In the genomic region with DNA sequence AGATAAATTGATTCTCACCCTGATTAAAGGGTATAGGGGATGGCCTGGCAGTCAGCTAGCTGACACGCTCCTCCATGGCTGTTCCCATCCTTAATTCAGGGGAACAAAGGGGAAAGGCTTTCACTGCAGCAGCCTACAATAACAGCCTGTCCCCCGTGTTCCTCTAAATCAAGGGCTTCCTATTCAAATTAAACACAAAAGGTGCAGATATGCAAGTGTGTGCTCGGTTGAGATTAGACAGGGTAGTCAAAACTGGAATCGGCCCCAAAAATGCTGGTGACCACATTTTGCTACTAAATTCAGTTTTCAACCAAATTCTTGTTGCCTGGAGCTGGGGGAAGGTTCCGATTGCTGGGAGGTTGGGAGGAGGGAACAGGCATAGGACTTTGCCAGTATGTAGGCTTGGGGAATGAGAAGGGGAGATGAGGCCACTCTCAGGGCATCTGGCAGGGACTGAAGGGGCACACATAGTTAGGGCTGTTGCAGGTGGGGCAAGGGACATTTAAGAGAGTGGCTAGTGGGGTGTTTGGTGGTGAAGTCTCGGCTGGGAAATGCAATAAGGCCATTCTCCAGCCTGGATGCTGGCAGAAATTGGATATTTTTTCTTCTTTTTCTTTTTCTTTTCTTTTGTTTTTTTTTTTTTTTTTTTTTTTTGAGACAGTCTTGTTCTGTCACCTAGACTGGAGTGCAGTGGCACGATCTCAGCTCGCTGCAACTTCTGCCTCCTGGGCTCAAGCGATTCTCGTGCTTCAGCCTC, we compare ENCODE assay signal across 14 cellular contexts. TPM values are rescaled to one million over a fixed set of nuclear protein-coding genes. Genes with fewer than 3 reads are reported as not detected.
DNase-seq lines count a peak whose midpoint lies in the region; ATAC-seq and TF ChIP-seq lines count a peak whose summit lies in the region.
"Had no signal": no experiment of that assay in that cellular context is flagged by ENCODE, and none has a peak within 500 bp of the region (broad histone marks: within the 10 kb centered on the region; RNA-seq: fewer than 3 reads in every experiment).

No MANE protein-coding gene starts in this region.

- no peaks in the 10 kb centered on the region for H3K27me3 ChIP-seq in suprapubic skin
- H3K27me3 ChIP-seq in smooth muscle cell (ENCODE audit: low read depth) = no peaks in the 10 kb centered on the region
- H3K27me3 ChIP-seq: neutrophil, SJCRH30 had no signal

- H2AFZ ChIP-seq in smooth muscle cell (ENCODE audit: low read depth) = no peak overlapping the region

- H3K27ac ChIP-seq in suprapubic skin = no peak overlapping the region
- H3K27ac ChIP-seq in smooth muscle cell (ENCODE audit: low read depth) = no peak overlapping the region
- H3K27ac ChIP-seq: C4-2B, neutrophil, SJCRH30, thoracic aorta had no signal

- H3K9me3 Mint-ChIP-seq in activated B cell treated with CpG ODN at 0.5 μM for 24 hours = no peaks in the 10 kb centered on the region

- intact Hi-C loops in activated B cell treated with CpG ODN at 0.5 μM for 24 hours (cut with micrococcal nuclease) = loop anchor here (1.0 to 2.0 kb wide), 4 partner anchors 27 to 47 kb away; a partner anchor contains a TSS

- no peak for TF ChIP-seq POLR2A in suprapubic skin (IDR thresholded peaks at IDR 0.05)

- H3K36me3 Mint-ChIP-seq in activated B cell treated with CpG ODN at 0.5 μM for 24 hours (ENCODE audit: low read depth) = no peaks in the 10 kb centered on the region

- H3K9ac ChIP-seq in smooth muscle cell (ENCODE audit: low read depth) = no peak overlapping the region

- 94% methylated on average over 10 of the region's 10 CpGs for WGBS in suprapubic skin
- 97% methylated on average over 8 of the region's 10 CpGs for WGBS in smooth muscle cell (ENCODE audit: low lambda C conversion rate)

- CTCF ChIA-PET in activated B cell treated with CpG ODN at 0.5 μM for 24 hours (lab: Charles Lee) = interaction anchor here (0.9 to 4.6 kb wide), 4 partner anchors 26 to 68 kb away, joined by 3 to 17 read pairs (median 6); no protein-coding TSS in a partner anchor

- H3K4me1 ChIP-seq in suprapubic skin (no peaks in the 10 kb centered on the region), smooth muscle cell (ENCODE audit: low read depth) (no peaks in the 10 kb centered on the region)

- H3K4me3 ChIP-seq in suprapubic skin = no peak overlapping the region
- H3K4me3 ChIP-seq in smooth muscle cell = no peak overlapping the region
- H3K4me3 ChIP-seq: SJCRH30, thoracic aorta had no signal

- H4K20me1 ChIP-seq in smooth muscle cell (ENCODE audit: low read depth) = no peaks in the 10 kb centered on the region

- DNase-seq in activated B cell treated with CpG ODN at 0.5 μM for 24 hours (no peak), NCI-H2081 treated with DMSO at 0.1 percent for 48 hours (lab: John Stamatoyannopoulos, UW) (no peak), suprapubic skin (ENCODE audit: low spot score in 2 of 2) (no peak), smooth muscle cell (lab: John Stamatoyannopoulos, UW; ENCODE audit: unreplicated experiment) (no peak)
- DNase-seq: IMR-90; SJCRH30; stimulated activated CD4-positive, alpha-beta T cell treated with anti-CD3 and anti-CD28 coated beads, Interleukin-2, amount 100 ng/mL, for 24 hours had no signal

- TF ChIP-seq CTCF in activated B cell treated with CpG ODN at 0.5 μM for 24 hours (IDR thresholded peaks at IDR 0.05) (no peak), suprapubic skin (IDR thresholded peaks at IDR 0.05) (no peak), smooth muscle cell (IDR thresholded peaks at IDR 0.05; ENCODE audit: borderline replicate concordance, insufficient read depth, poor library complexity, severe bottlenecking) (no peak)

- peak overlapping the region; percentile 91 for H3K27ac Mint-ChIP-seq in activated B cell treated with CpG ODN at 0.5 μM for 24 hours

- H3K4me2 ChIP-seq in smooth muscle cell = no peak overlapping the region

- H3K4me1 Mint-ChIP-seq in activated B cell treated with CpG ODN at 0.5 μM for 24 hours = peaks cover 45% of the 10 kb centered on the region

- no peaks in the 10 kb centered on the region for H3K27me3 Mint-ChIP-seq in activated B cell treated with CpG ODN at 0.5 μM for 24 hours

- ATAC-seq in GM18498 (IDR thresholded peaks at IDR 0.05; ENCODE audit: unreplicated experiment) (peak; percentile 28), GM21423 (IDR thresholded peaks at IDR 0.05; ENCODE audit: unreplicated experiment) (peak; percentile 15), HG03066 (IDR thresholded peaks at IDR 0.05; ENCODE audit: low read depth, unreplicated experiment) (peak; percentile 17), activated B cell treated with CpG ODN at 0.5 μM for 24 hours (ENCODE audit: low read depth) (peak; percentile 40), SK-N-SH treated with all-trans-retinoic acid at 6 μM for 48 hours (no peak)

- H3K9me3 ChIP-seq in suprapubic skin (no peaks in the 10 kb centered on the region), smooth muscle cell (replicated peaks; ENCODE audit: low read depth) (no peaks in the 10 kb centered on the region)
- H3K9me3 ChIP-seq: neutrophil, SJCRH30, thoracic aorta had no signal

- no peaks in the 10 kb centered on the region for H3F3A ChIP-seq in smooth muscle cell (ENCODE audit: low read depth)

- H3K79me2 ChIP-seq in smooth muscle cell (ENCODE audit: low read depth) = no peaks in the 10 kb centered on the region

- no peaks in the 10 kb centered on the region for H3K36me3 ChIP-seq in suprapubic skin
- no peaks in the 10 kb centered on the region for H3K36me3 ChIP-seq in smooth muscle cell (ENCODE audit: low read depth)
- H3K36me3 ChIP-seq: neutrophil, SJCRH30, thoracic aorta had no signal

- POLR2A ChIA-PET in activated B cell treated with CpG ODN at 0.5 μM for 24 hours (lab: Charles Lee) = interaction anchor here (0.6 to 6.3 kb wide), 20 partner anchors 11 to 678 kb away, joined by 3 to 42 read pairs (median 5); a partner anchor contains a TSS

- peak overlapping the region; percentile 56 for H3K4me3 Mint-ChIP-seq in activated B cell treated with CpG ODN at 0.5 μM for 24 hours

- no peak for TF ChIP-seq EP300 in suprapubic skin (IDR thresholded peaks at IDR 0.05)

TF ChIP-seq in SK-N-SH treated with all-trans-retinoic acid at 6 μM for 48 hours, 23 proteins besides CTCF, POLR2A, EP300 and RAD21:
- TF ChIP-seq OSR1 (CRISPR knock-in tag; IDR thresholded peaks at IDR 0.05) (no peak), SNAI2 (CRISPR knock-in tag; IDR thresholded peaks at IDR 0.05) (no peak), TOX (CRISPR knock-in tag; IDR thresholded peaks at IDR 0.05; ENCODE audit: borderline replicate concordance) (no peak), ZNF8 (CRISPR knock-in tag; IDR thresholded peaks at IDR 0.05) (no peak), ARNTL (CRISPR knock-in tag; IDR thresholded peaks at IDR 0.05; ENCODE audit: borderline replicate concordance, low read depth) (no peak), RARB (CRISPR knock-in tag; IDR thresholded peaks at IDR 0.05) (no peak), ESRRG (CRISPR knock-in tag; IDR thresholded peaks at IDR 0.05) (no peak), GLIS3 (CRISPR knock-in tag; IDR thresholded peaks at IDR 0.05) (no peak), ISL1 (CRISPR knock-in tag; IDR thresholded peaks at IDR 0.05) (no peak), ZNF70 (CRISPR knock-in tag; IDR thresholded peaks at IDR 0.05) (no peak), TCF4 (CRISPR knock-in tag; IDR thresholded peaks at IDR 0.05; ENCODE audit: borderline replicate concordance) (no peak)
- TF ChIP-seq, protein P1, sequence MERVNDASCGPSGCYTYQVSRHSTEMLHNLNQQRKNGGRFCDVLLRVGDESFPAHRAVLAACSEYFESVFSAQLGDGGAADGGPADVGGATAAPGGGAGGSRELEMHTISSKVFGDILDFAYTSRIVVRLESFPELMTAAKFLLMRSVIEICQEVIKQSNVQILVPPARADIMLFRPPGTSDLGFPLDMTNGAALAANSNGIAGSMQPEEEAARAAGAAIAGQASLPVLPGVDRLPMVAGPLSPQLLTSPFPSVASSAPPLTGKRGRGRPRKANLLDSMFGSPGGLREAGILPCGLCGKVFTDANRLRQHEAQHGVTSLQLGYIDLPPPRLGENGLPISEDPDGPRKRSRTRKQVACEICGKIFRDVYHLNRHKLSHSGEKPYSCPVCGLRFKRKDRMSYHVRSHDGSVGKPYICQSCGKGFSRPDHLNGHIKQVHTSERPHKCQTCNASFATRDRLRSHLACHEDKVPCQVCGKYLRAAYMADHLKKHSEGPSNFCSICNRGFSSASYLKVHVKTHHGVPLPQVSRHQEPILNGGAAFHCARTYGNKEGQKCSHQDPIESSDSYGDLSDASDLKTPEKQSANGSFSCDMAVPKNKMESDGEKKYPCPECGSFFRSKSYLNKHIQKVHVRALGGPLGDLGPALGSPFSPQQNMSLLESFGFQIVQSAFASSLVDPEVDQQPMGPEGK (CRISPR knock-in tag; IDR thresholded peaks at IDR 0.05; ENCODE audit: borderline replicate concordance) = no peak
- TF ChIP-seq, protein P2, sequence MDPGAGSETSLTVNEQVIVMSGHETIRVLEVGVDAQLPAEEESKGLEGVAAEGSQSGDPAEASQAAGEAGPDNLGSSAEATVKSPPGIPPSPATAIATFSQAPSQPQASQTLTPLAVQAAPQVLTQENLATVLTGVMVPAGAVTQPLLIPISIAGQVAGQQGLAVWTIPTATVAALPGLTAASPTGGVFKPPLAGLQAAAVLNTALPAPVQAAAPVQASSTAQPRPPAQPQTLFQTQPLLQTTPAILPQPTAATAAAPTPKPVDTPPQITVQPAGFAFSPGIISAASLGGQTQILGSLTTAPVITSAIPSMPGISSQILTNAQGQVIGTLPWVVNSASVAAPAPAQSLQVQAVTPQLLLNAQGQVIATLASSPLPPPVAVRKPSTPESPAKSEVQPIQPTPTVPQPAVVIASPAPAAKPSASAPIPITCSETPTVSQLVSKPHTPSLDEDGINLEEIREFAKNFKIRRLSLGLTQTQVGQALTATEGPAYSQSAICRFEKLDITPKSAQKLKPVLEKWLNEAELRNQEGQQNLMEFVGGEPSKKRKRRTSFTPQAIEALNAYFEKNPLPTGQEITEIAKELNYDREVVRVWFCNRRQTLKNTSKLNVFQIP (CRISPR knock-in tag; IDR thresholded peaks at IDR 0.05; ENCODE audit: borderline replicate concordance, low read depth) = no peak
TF ChIP-seq in SK-N-SH treated with all-trans-retinoic acid at 6 μM for 48 hours: peak in this region for 0.

RNA-seq across cellular contexts. Expression of a gene that starts 32.9 kb away (rescaled TPM):
- 721 and 762 TPM in 2 replicates for total RNA-seq in activated B cell treated with CpG ODN at 0.5 μM for 24 hours
- 100 to 1,000 TPM in 3 of 4 donors, 10 to 100 TPM in 1; 98.4 to 308 (median 219) TPM for total RNA-seq in suprapubic skin
- 24.7 and 38.5 TPM in 2 replicates for total RNA-seq in smooth muscle cell
- polyA plus RNA-seq in smooth muscle cell = 19.0 and 23.4 TPM in 2 replicates
